12 cellular contexts compared by ENCODE assay signal in the genomic region with DNA sequence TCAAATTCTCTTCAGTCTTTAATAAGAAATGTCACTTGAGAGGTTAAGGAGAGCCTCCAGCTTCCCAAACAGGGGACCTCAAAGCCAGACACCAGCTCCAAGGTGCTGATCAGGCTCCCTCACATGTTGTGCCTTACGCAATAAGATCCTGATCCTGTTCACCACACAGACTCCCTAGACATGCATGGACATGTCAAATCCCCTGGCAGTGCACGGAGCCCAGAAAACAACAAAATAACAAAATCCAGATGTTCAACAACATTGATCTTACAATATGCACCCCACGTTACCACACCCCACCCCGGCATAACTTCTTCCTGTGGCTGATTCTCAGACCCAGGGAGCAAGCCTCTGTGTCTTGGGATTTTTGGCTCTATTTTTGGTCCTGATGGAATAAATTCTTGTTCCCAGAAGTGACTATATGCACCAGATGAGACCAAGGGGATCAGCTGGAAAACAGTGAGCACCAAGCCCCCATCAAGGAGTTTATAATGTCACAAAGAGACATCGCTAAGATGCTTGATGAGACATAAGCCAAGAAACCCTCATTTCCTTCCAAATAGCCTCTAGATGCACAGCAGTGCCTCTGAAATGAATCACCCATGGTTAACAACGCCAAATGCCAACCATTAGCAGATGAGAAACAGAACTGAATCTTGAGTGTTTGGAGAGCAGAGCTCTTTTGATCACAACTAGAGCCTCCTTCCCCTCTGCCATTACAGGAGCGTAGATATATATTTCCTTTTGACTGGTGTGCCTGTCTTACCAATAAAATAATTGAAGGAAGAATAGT.
DNase-seq lines count a peak whose midpoint lies in the region; ATAC-seq and TF ChIP-seq lines count a peak whose summit lies in the region.
"Had no signal": no experiment of that assay in that cellular context is flagged by ENCODE, and none has a peak within 500 bp of the region (broad histone marks: within the 10 kb centered on the region; RNA-seq: fewer than 3 reads in every experiment).

No MANE protein-coding gene starts in this region.

- no peaks in the 10 kb centered on the region for H3K27me3 ChIP-seq in SK-N-SH (ENCODE audit: insufficient read depth)
- no peaks in the 10 kb centered on the region for H3K27me3 ChIP-seq in fibroblast of lung (ENCODE audit: control insufficient read depth, insufficient read depth, low read length)

- H3K27ac ChIP-seq in SK-N-SH (ENCODE audit: low read depth in 2 of 2, low read length in 1 of 2): peak overlapping the region; percentile 51 to 77
- H3K27ac ChIP-seq in fibroblast of lung (ENCODE audit: insufficient read depth, low read length): peak overlapping the region; percentile 13

- peaks cover 21% of the 10 kb centered on the region for H3K36me3 Mint-ChIP-seq in T-cell

- H3K4me1 ChIP-seq in SK-N-SH (ENCODE audit: control insufficient read depth in 1 of 2, insufficient read depth in 2 of 2, low read depth in 1 of 2, low read length in 1 of 2) (peaks cover 11 to 36% of the 10 kb centered on the region in 2 experiments; a peak in 3 of 4 replicates), fibroblast of lung (ENCODE audit: control insufficient read depth, extremely low read depth, insufficient read depth, low read length) (peaks cover 3% of the 10 kb centered on the region)

- H3K27me3 Mint-ChIP-seq in T-cell: no peaks in the 10 kb centered on the region
- H3K27me3 Mint-ChIP-seq: activated naive CD4-positive, alpha-beta T cell treated with anti-CD3 and anti-CD28 coated beads, Interleukin-2, amount 50 U/mL, for 24 hours had no signal

- H3K9me3 ChIP-seq in SK-N-SH (no peaks in the 10 kb centered on the region), fibroblast of lung (ENCODE audit: control insufficient read depth, insufficient read depth, low read depth, low read length) (no peaks in the 10 kb centered on the region)
- H3K9me3 ChIP-seq: HAP-1 had no signal

- H3K4me3 Mint-ChIP-seq in T-cell: no peak overlapping the region
- H3K4me3 Mint-ChIP-seq: activated naive CD4-positive, alpha-beta T cell treated with anti-CD3 and anti-CD28 coated beads, Interleukin-2, amount 50 U/mL, for 24 hours; IgD-negative memory B cell had no signal

- POLR2A ChIA-PET in SK-N-SH (lab: Yijun Ruan, JAX): no interaction called here
- POLR2A ChIA-PET in T-cell (lab: Charles Lee): interaction anchor here in 1 of 2 donors (0.5 kb wide), 1 partner anchor 20 kb away, joined by 4 read pairs; no protein-coding TSS in a partner anchor

- peaks cover 0 to 9% (median 2%) of the 10 kb centered on the region in 3 donors for H3K4me1 Mint-ChIP-seq in T-cell

- no peak for DNase-seq in left ventricle myocardium superior
- no peak for DNase-seq in cardiac septum (ENCODE audit: low spot score)
- DNase-seq in SK-N-SH: no peak
- peak; percentile 65 to 77 for DNase-seq in fibroblast of lung (ENCODE audit: low read depth in 2 of 2)
- DNase-seq in RKO (ENCODE audit: low spot score): no peak
- DNase-seq in T-cell: no peak
- DNase-seq: glutamatergic neuron had no signal

- no peaks in the 10 kb centered on the region for H3K79me2 ChIP-seq in SK-N-SH (ENCODE audit: insufficient read depth)
- H3K79me2 ChIP-seq in fibroblast of lung (ENCODE audit: control insufficient read depth, insufficient read depth, low read length): no peaks in the 10 kb centered on the region

- H4K20me1 ChIP-seq in SK-N-SH (ENCODE audit: insufficient read depth) (no peaks in the 10 kb centered on the region), fibroblast of lung (ENCODE audit: control insufficient read depth, extremely low read depth, insufficient read depth, low read length) (no peaks in the 10 kb centered on the region)

- H3F3A ChIP-seq in SK-N-SH (replicated peaks; ENCODE audit: insufficient read depth): peaks cover 12% of the 10 kb centered on the region

- H2AFZ ChIP-seq in SK-N-SH (ENCODE audit: low read depth) (no peak overlapping the region), fibroblast of lung (ENCODE audit: low read length) (no peak overlapping the region)

- TF ChIP-seq EP300 in SK-N-SH (IDR thresholded peaks at IDR 0.05; ENCODE audit: borderline replicate concordance in 1 of 2, low read depth in 1 of 2, low read length in 1 of 2): peak in 1 of 2 experiments; percentile 57; a peak in 1 of 4 replicates

- H3K9ac ChIP-seq in SK-N-SH (no peak overlapping the region), fibroblast of lung (ENCODE audit: insufficient read depth, low read length) (no peak overlapping the region)

- peak overlapping the region; percentile 18; the same call in 1 of the 2 replicates for H3K4me2 ChIP-seq in SK-N-SH
- H3K4me2 ChIP-seq in fibroblast of lung (ENCODE audit: extremely low read depth, insufficient read depth, low read length): no peak overlapping the region

- ATAC-seq in left ventricle myocardium superior (peak; percentile 50), GM19463 (IDR thresholded peaks at IDR 0.05; ENCODE audit: unreplicated experiment) (no peak), GM19328 (IDR thresholded peaks at IDR 0.05; ENCODE audit: unreplicated experiment) (no peak), T-cell (replicated peaks in 1 of 4) (no peak)

- no peak for TF ChIP-seq RAD21 in SK-N-SH (IDR thresholded peaks at IDR 0.05; ENCODE audit: low read length)

- no peak overlapping the region for H3K4me3 ChIP-seq in SK-N-SH (ENCODE audit: low read depth in 2 of 2, low read length in 1 of 2)
- no peak overlapping the region for H3K4me3 ChIP-seq in fibroblast of lung (replicated peaks in 1 of 4; ENCODE audit: control extremely low read depth in 1 of 4, insufficient read depth in 1 of 4, low read depth in 3 of 4, low read length in 4 of 4)
- H3K4me3 ChIP-seq: HAP-1 had no signal

- 64% methylated on average over 7 of the region's 7 CpGs for WGBS in SK-N-SH (ENCODE audit: low lambda C conversion rate)

- H3K9me3 Mint-ChIP-seq in T-cell: peaks cover 0 to 4% (median 0%) of the 10 kb centered on the region in 3 donors
- H3K9me3 Mint-ChIP-seq: activated naive CD4-positive, alpha-beta T cell treated with anti-CD3 and anti-CD28 coated beads, Interleukin-2, amount 50 U/mL, for 24 hours; IgD-negative memory B cell had no signal

- intact Hi-C loops in left ventricle myocardium superior (cut with micrococcal nuclease): no loop called here
- intact Hi-C loops in cardiac septum (cut with DNase I): no loop called here

- H3K9me2 ChIP-seq in SK-N-SH: no peaks in the 10 kb centered on the region

- H3K36me3 ChIP-seq in SK-N-SH (replicated peaks in 1 of 2; ENCODE audit: control insufficient read depth in 1 of 2, insufficient read depth in 2 of 2, low read length in 1 of 2): no peaks in the 10 kb centered on the region
- H3K36me3 ChIP-seq in fibroblast of lung (ENCODE audit: control insufficient read depth, insufficient read depth, low read length): no peaks in the 10 kb centered on the region
- H3K36me3 ChIP-seq: HAP-1 had no signal

- CTCF ChIA-PET in SK-N-SH (lab: Yijun Ruan, JAX): interaction anchor here (0.6 to 2.7 kb wide), 8 partner anchors 8 to 70 kb away, joined by 3 to 10 read pairs (median 3); no protein-coding TSS in a partner anchor
- CTCF ChIA-PET in T-cell (lab: Charles Lee): interaction anchor here in 1 of 2 donors (0.7 kb wide), 1 partner anchor 17 kb away, joined by 3 read pairs; no protein-coding TSS in a partner anchor

- H3K27ac Mint-ChIP-seq in T-cell: no peak overlapping the region
- H3K27ac Mint-ChIP-seq: activated naive CD4-positive, alpha-beta T cell treated with anti-CD3 and anti-CD28 coated beads, Interleukin-2, amount 50 U/mL, for 24 hours; IgD-negative memory B cell had no signal

- TF ChIP-seq CTCF in SK-N-SH (IDR thresholded peaks at IDR 0.05) (no peak), fibroblast of lung (conservative IDR thresholded peaks at IDR 0.05 in 1 of 2, IDR thresholded peaks at IDR 0.05 in 1 of 2; ENCODE audit: low read depth in 1 of 2, low read length in 2 of 2) (no peak)

TF ChIP-seq in SK-N-SH, 30 proteins besides CTCF, POLR2A, EP300 and RAD21 (continues in another document):
- TF ChIP-seq RXRA (IDR thresholded peaks at IDR 0.05; ENCODE audit: borderline replicate concordance, low read depth) (no peak), POLR2AphosphoS5 (IDR thresholded peaks at IDR 0.05; ENCODE audit: low read depth, low read length) (peak; percentile 59), YY1 (IDR thresholded peaks at IDR 0.05; ENCODE audit: low read depth) (no peak), ELF1 (IDR thresholded peaks at IDR 0.05) (no peak), EZH2phosphoT487 (IDR thresholded peaks at IDR 0.05; ENCODE audit: borderline replicate concordance, low read depth) (no peak), TCF12 (IDR thresholded peaks at IDR 0.05) (peak; percentile 93), JUND (IDR thresholded peaks at IDR 0.05) (peak; percentile 83), TEAD4 (IDR thresholded peaks at IDR 0.05; ENCODE audit: borderline replicate concordance, insufficient read depth) (0 out of 2 replicates have a peak, but pooled peaks have one; percentile 39), MXI1 (IDR thresholded peaks at IDR 0.05; ENCODE audit: low read depth, low read length) (no peak), SMC3 (IDR thresholded peaks at IDR 0.05; ENCODE audit: low read depth, low read length) (no peak), CHD2 (IDR thresholded peaks at IDR 0.05; ENCODE audit: low read length, partially characterized antibody) (no peak), FOSL2 (IDR thresholded peaks at IDR 0.05; ENCODE audit: borderline replicate concordance, low read depth) (peak; percentile 88), GABPA (IDR thresholded peaks at IDR 0.05; ENCODE audit: low read depth) (no peak), NFIC (IDR thresholded peaks at IDR 0.05; ENCODE audit: borderline replicate concordance) (peak; percentile 75)
- TF ChIP-seq, protein P1, sequence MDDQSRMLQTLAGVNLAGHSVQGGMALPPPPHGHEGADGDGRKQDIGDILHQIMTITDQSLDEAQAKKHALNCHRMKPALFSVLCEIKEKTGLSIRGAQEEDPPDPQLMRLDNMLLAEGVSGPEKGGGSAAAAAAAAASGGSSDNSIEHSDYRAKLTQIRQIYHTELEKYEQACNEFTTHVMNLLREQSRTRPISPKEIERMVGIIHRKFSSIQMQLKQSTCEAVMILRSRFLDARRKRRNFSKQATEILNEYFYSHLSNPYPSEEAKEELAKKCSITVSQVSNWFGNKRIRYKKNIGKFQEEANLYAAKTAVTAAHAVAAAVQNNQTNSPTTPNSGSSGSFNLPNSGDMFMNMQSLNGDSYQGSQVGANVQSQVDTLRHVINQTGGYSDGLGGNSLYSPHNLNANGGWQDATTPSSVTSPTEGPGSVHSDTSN (IDR thresholded peaks at IDR 0.05): peak; percentile 86

Comparison
In these comparisons a context has a peak if more than half of its experiments do, and no peak if none do; other contexts are left out.
1. DNase-seq: peak in fibroblast of lung (2 of 2); none in left ventricle myocardium superior (single experiment), cardiac septum (single experiment), SK-N-SH (single experiment), RKO (single experiment) and T-cell (0 of 34).